12 cellular contexts compared by ENCODE assay signal in genomic region chr9:36788534-36788933, GRCh38.
DNase-seq lines count a peak whose midpoint lies in the region; ATAC-seq and TF ChIP-seq lines count a peak whose summit lies in the region.
"Had no signal": no experiment of that assay in that cellular context is flagged by ENCODE, and none has a peak within 500 bp of the region (broad histone marks: within the 10 kb centered on the region; RNA-seq: fewer than 3 reads in every experiment).

No MANE protein-coding gene starts in this region.

- H3K4me3 Mint-ChIP-seq in activated naive CD4-positive, alpha-beta T cell treated with anti-CD3 and anti-CD28 coated beads, Interleukin-2, amount 10 ng/mL, durations not matched to agents 7 days and 5 days, result no peak overlapping the region
- no peak overlapping the region for H3K4me3 Mint-ChIP-seq in stimulated activated naive B cell treated with anti-CD40 and anti-IgM and Interleukin-4, amounts not matched to agents 10 μg/mL and 1 μg/mL and 100 μg/mL, for 72 hours
- H3K4me3 Mint-ChIP-seq: activated T-cell treated with anti-CD3 and anti-CD28 coated beads, Interleukin-2, amount 50 U/mL, for 72 hours; B cell had no signal

- DNase-seq in activated naive CD4-positive, alpha-beta T cell treated with anti-CD3 and anti-CD28 coated beads, Interleukin-2, amount 10 ng/mL, durations not matched to agents 7 days and 5 days, result peak; percentile 24
- DNase-seq in activated naive CD4-positive, alpha-beta T cell treated with Interleukin-2 at 50 U/mL for 16 hours, result no peak
- DNase-seq in Panc1 (ENCODE audit: low read depth, low spot score) (no peak), foreskin keratinocyte (no peak)
- no peak for DNase-seq in stimulated activated naive B cell treated with anti-CD40 and anti-IgM and Interleukin-4, amounts not matched to agents 10 μg/mL and 1 μg/mL and 100 μg/mL, for 72 hours
- DNase-seq: activated T-cell treated with anti-CD3 and anti-CD28 coated beads, Interleukin-2, amount 50 U/mL, for 72 hours; NCI-H1092; uterus had no signal

- H3K9me3 Mint-ChIP-seq in activated naive CD4-positive, alpha-beta T cell treated with anti-CD3 and anti-CD28 coated beads, Interleukin-2, amount 10 ng/mL, durations not matched to agents 7 days and 5 days, result peaks cover 8% of the 10 kb centered on the region
- H3K9me3 Mint-ChIP-seq in stimulated activated naive B cell treated with anti-CD40 and anti-IgM and Interleukin-4, amounts not matched to agents 10 μg/mL and 1 μg/mL and 100 μg/mL, for 72 hours, result peaks cover 6 to 10% of the 10 kb centered on the region in 2 donors

- H3K27ac ChIP-seq in Panc1 (ENCODE audit: low read length), result no peak overlapping the region
- H3K27ac ChIP-seq in foreskin keratinocyte, result no peak overlapping the region
- H3K27ac ChIP-seq: uterus had no signal

- CTCF ChIA-PET in activated naive CD4-positive, alpha-beta T cell treated with anti-CD3 and anti-CD28 coated beads, Interleukin-2, amount 10 ng/mL, durations not matched to agents 7 days and 5 days (lab: Charles Lee), result no interaction called here
- CTCF ChIA-PET in Panc1 (lab: Charles Lee), result no interaction called here

- peaks cover 13% of the 10 kb centered on the region for H3K27me3 Mint-ChIP-seq in activated naive CD4-positive, alpha-beta T cell treated with anti-CD3 and anti-CD28 coated beads, Interleukin-2, amount 10 ng/mL, durations not matched to agents 7 days and 5 days
- H3K27me3 Mint-ChIP-seq in stimulated activated naive B cell treated with anti-CD40 and anti-IgM and Interleukin-4, amounts not matched to agents 10 μg/mL and 1 μg/mL and 100 μg/mL, for 72 hours, result peaks cover 14 to 17% of the 10 kb centered on the region in 2 donors

- H3K27ac Mint-ChIP-seq in activated naive CD4-positive, alpha-beta T cell treated with anti-CD3 and anti-CD28 coated beads, Interleukin-2, amount 10 ng/mL, durations not matched to agents 7 days and 5 days, result no peak overlapping the region
- no peak overlapping the region for H3K27ac Mint-ChIP-seq in stimulated activated naive B cell treated with anti-CD40 and anti-IgM and Interleukin-4, amounts not matched to agents 10 μg/mL and 1 μg/mL and 100 μg/mL, for 72 hours
- H3K27ac Mint-ChIP-seq: activated T-cell treated with anti-CD3 and anti-CD28 coated beads, Interleukin-2, amount 50 U/mL, for 72 hours; B cell had no signal

- H3K36me3 Mint-ChIP-seq in activated naive CD4-positive, alpha-beta T cell treated with anti-CD3 and anti-CD28 coated beads, Interleukin-2, amount 10 ng/mL, durations not matched to agents 7 days and 5 days, result no peaks in the 10 kb centered on the region
- peaks cover 5 to 6% of the 10 kb centered on the region in 2 donors for H3K36me3 Mint-ChIP-seq in stimulated activated naive B cell treated with anti-CD40 and anti-IgM and Interleukin-4, amounts not matched to agents 10 μg/mL and 1 μg/mL and 100 μg/mL, for 72 hours

- no peaks in the 10 kb centered on the region for H3K4me1 ChIP-seq in Panc1 (ENCODE audit: control insufficient read depth, insufficient read depth, low read length)
- no peaks in the 10 kb centered on the region for H3K4me1 ChIP-seq in foreskin keratinocyte
- H3K4me1 ChIP-seq: uterus had no signal

- BruUV-seq in Panc1 (replicated peaks; lab: Mats Ljungman, UMichigan), result no TSS peak

- 0 out of 2 replicates have a peak, but pooled peaks have one; percentile 41 for ATAC-seq in Panc1
- peak; percentile 39 for ATAC-seq in foreskin keratinocyte
- peak; percentile 50 to 57 for ATAC-seq in stimulated activated naive B cell treated with anti-CD40 and anti-IgM and Interleukin-4, amounts not matched to agents 10 μg/mL and 1 μg/mL and 100 μg/mL, for 72 hours (replicated peaks)
- no peak for ATAC-seq in HG03571 (IDR thresholded peaks at IDR 0.05; ENCODE audit: unreplicated experiment)
- ATAC-seq in HG02870 (IDR thresholded peaks at IDR 0.05; ENCODE audit: unreplicated experiment), result no peak
- no peak for ATAC-seq in HG03439 (IDR thresholded peaks at IDR 0.05; ENCODE audit: unreplicated experiment)
- ATAC-seq: activated T-cell treated with anti-CD3 and anti-CD28 coated beads, Interleukin-2, amount 50 U/mL, for 72 hours had no signal

- H3K27me3 ChIP-seq in Panc1 (ENCODE audit: control insufficient read depth, insufficient read depth, low read length) (peaks cover 17% of the 10 kb centered on the region), foreskin keratinocyte (peaks cover 19% of the 10 kb centered on the region)
- H3K27me3 ChIP-seq: uterus had no signal

- H3K36me3 ChIP-seq in Panc1 (ENCODE audit: control insufficient read depth, insufficient read depth, low read length), result no peaks in the 10 kb centered on the region
- H3K36me3 ChIP-seq: uterus had no signal

- in situ Hi-C loops in Panc1 (cut with HindIII; ENCODE audit: low pct_unique_long_range_greater_than_20kb, low sequenced_read_pairs), result no loop called here

- POLR2A ChIA-PET in Panc1 (lab: Charles Lee), result no interaction called here

- no peaks in the 10 kb centered on the region for H3K4me1 Mint-ChIP-seq in activated naive CD4-positive, alpha-beta T cell treated with anti-CD3 and anti-CD28 coated beads, Interleukin-2, amount 10 ng/mL, durations not matched to agents 7 days and 5 days
- H3K4me1 Mint-ChIP-seq in stimulated activated naive B cell treated with anti-CD40 and anti-IgM and Interleukin-4, amounts not matched to agents 10 μg/mL and 1 μg/mL and 100 μg/mL, for 72 hours, result no peaks in the 10 kb centered on the region
- H3K4me1 Mint-ChIP-seq: B cell had no signal

- intact Hi-C loops in Panc1 (cut with micrococcal nuclease; ENCODE audit: unreplicated experiment), result no loop called here

- H3K4me3 ChIP-seq in Panc1 (ENCODE audit: low read depth in 2 of 2, low read length in 2 of 2), result no peak overlapping the region
- H3K4me3 ChIP-seq: uterus had no signal

- peaks cover 3% of the 10 kb centered on the region; the same call in 1 of the 2 replicates for H3K9me3 ChIP-seq in Panc1 (ENCODE audit: control insufficient read depth, insufficient read depth, low read depth, low read length)
- H3K9me3 ChIP-seq: uterus had no signal

- no peak for TF ChIP-seq CTCF in Panc1 (IDR thresholded peaks at IDR 0.05)
- peak; percentile 42 for TF ChIP-seq CTCF in foreskin keratinocyte (conservative IDR thresholded peaks at IDR 0.05)

Comparison
In these comparisons a context has a peak if more than half of its experiments do, and no peak if none do; other contexts are left out.
1. ATAC-seq: peak in Panc1 (single experiment), foreskin keratinocyte (single experiment) and stimulated activated naive B cell treated with anti-CD40 and anti-IgM and Interleukin-4, amounts not matched to agents 10 μg/mL and 1 μg/mL and 100 μg/mL, for 72 hours (2 of 2); none in HG03571 (single experiment), HG02870 (single experiment) and HG03439 (single experiment).